ENCODE assay signal across 15 cellular contexts in genomic region chrX:100647739-100648138, GRCh38. TPM values are rescaled to one million over a fixed set of nuclear protein-coding genes. Genes with fewer than 3 reads are reported as not detected.
DNase-seq lines count a peak whose midpoint lies in the region; ATAC-seq and TF ChIP-seq lines count a peak whose summit lies in the region.
"Had no signal": no experiment of that assay in that cellular context is flagged by ENCODE, and none has a peak within 500 bp of the region (broad histone marks: within the 10 kb centered on the region; RNA-seq: fewer than 3 reads in every experiment).

No MANE protein-coding gene starts in this region.

- H3K4me3 Mint-ChIP-seq in Caco-2 (ENCODE audit: unreplicated experiment) = no peak overlapping the region
- H3K4me3 Mint-ChIP-seq: activated naive CD8-positive, alpha-beta T cell; central memory CD8-positive, alpha-beta T cell; T-helper 2 cell treated with Interferon-gamma antibody and Interleukin-4, amounts not matched to agents 5 μg/mL and 100 μg/mL, for 36 hours had no signal

- H3K27ac Mint-ChIP-seq in Caco-2 (ENCODE audit: unreplicated experiment) = peak overlapping the region; percentile 97
- H3K27ac Mint-ChIP-seq: activated naive CD8-positive, alpha-beta T cell; T-helper 2 cell treated with Interferon-gamma antibody and Interleukin-4, amounts not matched to agents 5 μg/mL and 100 μg/mL, for 36 hours had no signal

- H3K4me1 ChIP-seq in Caco-2 (peaks cover 57% of the 10 kb centered on the region), gastrocnemius medialis (peaks cover 0 to 6% of the 10 kb centered on the region in 2 donors), thyroid gland (no peaks in the 10 kb centered on the region)

- H3K27me3 Mint-ChIP-seq in Caco-2 (ENCODE audit: insufficient read depth, unreplicated experiment) = no peaks in the 10 kb centered on the region

- H3K4me1 Mint-ChIP-seq in Caco-2 (ENCODE audit: low read depth, unreplicated experiment) = peaks cover 25% of the 10 kb centered on the region
- H3K4me1 Mint-ChIP-seq: central memory CD8-positive, alpha-beta T cell had no signal

- no peaks in the 10 kb centered on the region for H3K9me3 Mint-ChIP-seq in Caco-2 (ENCODE audit: unreplicated experiment)
- H3K9me3 Mint-ChIP-seq: central memory CD8-positive, alpha-beta T cell; T-helper 2 cell treated with Interferon-gamma antibody and Interleukin-4, amounts not matched to agents 5 μg/mL and 100 μg/mL, for 36 hours had no signal

- ATAC-seq in gastrocnemius medialis = no peak
- no peak for ATAC-seq in HG02840 (IDR thresholded peaks at IDR 0.05; ENCODE audit: low FRiP score, unreplicated experiment)
- ATAC-seq: GM12878 had no signal

- TF ChIP-seq POLR2A in gastrocnemius medialis (IDR thresholded peaks at IDR 0.05) = no peak
- TF ChIP-seq POLR2A in thyroid gland (IDR thresholded peaks at IDR 0.05) = no peak

- TF ChIP-seq CTCF in Caco-2 (IDR thresholded peaks at IDR 0.05; ENCODE audit: insufficient read depth in 1 of 2, low read depth in 1 of 2, low read length in 1 of 2, severe bottlenecking in 1 of 2, unreplicated experiment in 1 of 2) (no peak), fibroblast of villous mesenchyme (IDR thresholded peaks at IDR 0.05; ENCODE audit: insufficient read depth, low read depth, low read length) (no peak), gastrocnemius medialis (IDR thresholded peaks at IDR 0.05 in 4 of 5, conservative IDR thresholded peaks at IDR 0.05 in 1 of 5) (no peak), thyroid gland (IDR thresholded peaks at IDR 0.05) (no peak)

- H3K4me3 ChIP-seq in Caco-2 (ENCODE audit: low read depth, low read length) (no peak overlapping the region), fibroblast of villous mesenchyme (ENCODE audit: low read depth, low read length) (peak overlapping the region; percentile 12), gastrocnemius medialis (no peak overlapping the region), thyroid gland (replicated peaks in 1 of 3) (no peak overlapping the region)
- H3K4me3 ChIP-seq: GM12878 had no signal

- in situ Hi-C loops in gastrocnemius medialis (cut with MboI; ENCODE audit: low sequenced_read_pairs in 4 of 4) = no loop called here

- no TSS peak for BruUV-seq in Caco-2 (replicated peaks; lab: Mats Ljungman, UMichigan)

- H3K27me3 ChIP-seq in Caco-2 (replicated peaks; ENCODE audit: control insufficient read depth, insufficient read depth, low read length) = no peaks in the 10 kb centered on the region
- peaks cover 0 to 5% (median 0%) of the 10 kb centered on the region in 3 donors for H3K27me3 ChIP-seq in gastrocnemius medialis
- no peaks in the 10 kb centered on the region for H3K27me3 ChIP-seq in thyroid gland

- 86 to 89% methylated on average over 2 of the region's 2 CpGs for WGBS in thyroid gland, 2 donors

- CTCF ChIA-PET in Caco-2 (lab: Charles Lee) = no interaction called here

- H3K27ac ChIP-seq in gastrocnemius medialis = peak overlapping the region; percentile 75 to 80 (median 76)
- H3K27ac ChIP-seq in thyroid gland = no peak overlapping the region
- H3K27ac ChIP-seq: RWPE1 had no signal

- no peak for DNase-seq in Caco-2
- DNase-seq in NCI-H748 (lab: John Stamatoyannopoulos, UW; ENCODE audit: unreplicated experiment) = peak; percentile 73
- DNase-seq in fibroblast of villous mesenchyme (ENCODE audit: low read depth) = peak; percentile 27
- no peak for DNase-seq in gastrocnemius medialis
- no peak for DNase-seq in NCI-H2081 (lab: John Stamatoyannopoulos, UW)
- DNase-seq in thyroid gland = no peak
- DNase-seq in pons (ENCODE audit: low spot score) = no peak
- DNase-seq: activated T-cell treated with anti-CD3 and anti-CD28 coated beads for 4 hours, hippocampal formation had no signal

- no peaks in the 10 kb centered on the region for H3K36me3 ChIP-seq in Caco-2 (ENCODE audit: control insufficient read depth, insufficient read depth, low read length)
- H3K36me3 ChIP-seq in gastrocnemius medialis = no peaks in the 10 kb centered on the region
- no peaks in the 10 kb centered on the region for H3K36me3 ChIP-seq in thyroid gland

- H3K9me3 ChIP-seq in Caco-2 = no peaks in the 10 kb centered on the region
- H3K9me3 ChIP-seq in gastrocnemius medialis = no peaks in the 10 kb centered on the region
- no peaks in the 10 kb centered on the region for H3K9me3 ChIP-seq in thyroid gland

- POLR2A ChIA-PET in Caco-2 (lab: Charles Lee) = interaction anchor here (1.0 kb wide), 1 partner anchor 11 kb away, joined by 3 read pairs; the partner anchor contains the start of gene TSPAN6

- peaks cover 6% of the 10 kb centered on the region for H3K36me3 Mint-ChIP-seq in Caco-2 (ENCODE audit: insufficient read depth, unreplicated experiment)
- H3K36me3 Mint-ChIP-seq: activated naive CD8-positive, alpha-beta T cell had no signal

- intact Hi-C loops in Caco-2 (cut with micrococcal nuclease; ENCODE audit: unreplicated experiment) = no loop called here
- intact Hi-C loops in gastrocnemius medialis (cut with DNase I; ENCODE audit: low total_unique reads) = no loop called here
- intact Hi-C loops in thyroid gland (cut with DNase I) = no loop called here

RNA-seq across cellular contexts. Expression of gene SRPX2, which starts 3.7 kb away (rescaled TPM):
- total RNA-seq in Caco-2 (2022) = 3.6 and 5.3 TPM in 2 replicates
- total RNA-seq in fibroblast of villous mesenchyme = 44.1 and 66.1 TPM in 2 replicates
- 10 to 100 TPM in 3 of 4 donors, 1 to 10 TPM in 1; 2.4 to 16.6 (median 15.2) TPM for total RNA-seq in gastrocnemius medialis
- 10 to 100 TPM in 3 of 4 donors, 1 to 10 TPM in 1; 6.1 to 24.1 (median 12.5) TPM for total RNA-seq in thyroid gland
- total RNA-seq: GM12878 had no signal

RNA-seq across cellular contexts. Expression of gene TSPAN6, which starts 11.1 kb away (rescaled TPM):
- 135 and 137 TPM in 2 replicates for total RNA-seq in Caco-2 (2022)
- total RNA-seq in fibroblast of villous mesenchyme = 30.0 and 44.5 TPM in 2 replicates
- 1 to 10 TPM; 2.5 to 5.9 (median 3.1) TPM for total RNA-seq in gastrocnemius medialis
- total RNA-seq in thyroid gland = 10 to 100 TPM; 33.5 to 45.9 (median 35.2) TPM

Comparison
In these comparisons a context has a peak if more than half of its experiments do, and no peak if none do; other contexts are left out.
1. DNase-seq: peak in NCI-H748 (single experiment) and fibroblast of villous mesenchyme (single experiment); none in Caco-2 (0 of 2), gastrocnemius medialis (0 of 2), NCI-H2081 (0 of 2), thyroid gland (0 of 2) and pons (single experiment).
2. H3K27ac ChIP-seq: peak in gastrocnemius medialis (4 of 4); none in thyroid gland (0 of 3).